ENCODE assay signal across 31 cellular contexts in the genomic region with DNA sequence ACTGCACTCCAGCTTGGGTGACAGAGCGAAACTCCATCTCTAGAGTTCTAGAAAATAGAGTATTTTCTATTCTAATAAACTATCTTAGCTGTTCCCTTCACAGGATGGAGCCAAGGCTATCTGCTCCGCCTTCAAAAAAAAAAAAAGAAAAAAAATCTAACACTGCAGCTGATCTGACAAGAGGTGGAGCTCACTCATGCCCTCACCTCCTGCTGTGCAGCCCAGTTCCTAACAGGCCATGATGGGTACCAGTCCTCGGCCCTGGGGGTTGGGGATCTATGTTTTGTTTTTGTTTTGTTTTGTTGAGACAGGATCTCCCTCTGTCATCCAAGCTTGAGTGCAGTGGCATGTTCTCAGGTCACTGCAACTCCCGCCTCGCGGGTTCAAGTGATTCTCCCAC. TPM values are rescaled to one million over a fixed set of nuclear protein-coding genes. Genes with fewer than 3 reads are reported as not detected.
"Had no signal": no experiment of that assay in that cellular context is flagged by ENCODE, and none has a peak within 500 bp of the region (broad histone marks: within the 10 kb centered on the region; RNA-seq: fewer than 3 reads in every experiment).

No MANE protein-coding gene starts in this region.

- DNase-seq: activated CD4-positive, alpha-beta memory T cell treated with anti-CD3 and anti-CD28 coated beads, Interleukin-2, amount 10 ng/mL, durations not matched to agents 7 days and 5 days; activated CD4-positive, alpha-beta T cell treated with anti-CD3 and anti-CD28 coated beads for 1 hour; activated CD4-positive, alpha-beta T cell treated with anti-CD3 and anti-CD28 coated beads for 48 hours; activated CD4-positive, CD25-positive, alpha-beta regulatory T cell; activated CD8-positive, alpha-beta memory T cell treated with anti-CD3 and anti-CD28 coated beads for 24 hours; activated CD8-positive, alpha-beta memory T cell treated with anti-CD3 and anti-CD28 coated beads, Interleukin-2, amount 10 ng/mL, durations not matched to agents 7 days and 5 days; activated CD8-positive, alpha-beta memory T cell treated with anti-CD3 and anti-CD28 coated beads, Interleukin-2, amount 50 U/mL, for 48 hours; activated effector memory CD4-positive, alpha-beta T cell treated with anti-CD3 and anti-CD28 coated beads, Interleukin-2, amount 50 U/mL, for 16 hours; activated naive CD4-positive, alpha-beta T cell treated with Interleukin-2 at 50 U/mL for 16 hours; activated naive CD8-positive, alpha-beta T cell treated with anti-CD3 and anti-CD28 coated beads, Interleukin-2, amount 10 ng/mL, durations not matched to agents 7 days and 5 days; activated T-cell treated with anti-CD3 and anti-CD28 coated beads, Interleukin-2, amount 50 U/mL, for 1 hour; activated T-cell treated with anti-CD3 and anti-CD28 coated beads, Interleukin-2, amount 50 U/mL, for 72 hours; amygdala; Kasumi-1; MM.1S; MV-4-11; NCI-H1092; NCI-H1436 treated with DMSO at 0.1 percent for 48 hours; NCI-H187 treated with DMSO at 0.1 percent for 48 hours; NCI-H2081; NCI-H345; NCI-H524 treated with DMSO at 0.1 percent for 48 hours; SHP77; SJCRH30 had no signal

- ATAC-seq: activated CD8-positive, alpha-beta memory T cell treated with anti-CD3 and anti-CD28 coated beads, Interleukin-2, amount 10 ng/mL, durations not matched to agents 7 days and 5 days; activated T-cell treated with anti-CD3 and anti-CD28 coated beads, Interleukin-2, amount 50 U/mL, for 72 hours; activated T-helper 17 cell treated with anti-CD3 and anti-CD28 coated beads, Interleukin-2, amount 50 U/mL, for 72 hours; Panc1 had no signal

- H3K9me3 Mint-ChIP-seq: activated CD4-positive, alpha-beta memory T cell treated with anti-CD3 and anti-CD28 coated beads, Interleukin-2, amount 10 ng/mL, durations not matched to agents 7 days and 5 days; activated naive CD4-positive, alpha-beta T cell treated with anti-CD3 and anti-CD28 coated beads, Interleukin-2, amount 50 U/mL, for 24 hours; activated naive CD8-positive, alpha-beta T cell treated with anti-CD3 and anti-CD28 coated beads, Interleukin-2, amount 10 ng/mL, durations not matched to agents 7 days and 5 days; activated T-cell treated with anti-CD3 and anti-CD28 coated beads, Interleukin-2, amount 50 U/mL, for 72 hours; activated T-helper 17 cell treated with anti-CD3 and anti-CD28 coated beads, Interleukin-2, amount 50 U/mL, for 72 hours; central memory CD8-positive, alpha-beta T cell had no signal

- H3K4me3 ChIP-seq: ascending aorta, cardiac muscle cell, SJCRH30, SK-N-MC had no signal

- H3K27ac Mint-ChIP-seq: activated CD4-positive, alpha-beta memory T cell treated with anti-CD3 and anti-CD28 coated beads, Interleukin-2, amount 10 ng/mL, durations not matched to agents 7 days and 5 days; activated CD8-positive, alpha-beta memory T cell treated with anti-CD3 and anti-CD28 coated beads, Interleukin-2, amount 10 ng/mL, durations not matched to agents 7 days and 5 days; activated naive CD4-positive, alpha-beta T cell treated with anti-CD3 and anti-CD28 coated beads, Interleukin-2, amount 50 U/mL, for 24 hours; activated naive CD8-positive, alpha-beta T cell treated with anti-CD3 and anti-CD28 coated beads, Interleukin-2, amount 10 ng/mL, durations not matched to agents 7 days and 5 days; activated T-cell treated with anti-CD3 and anti-CD28 coated beads, Interleukin-2, amount 50 U/mL, for 72 hours; activated T-helper 17 cell treated with anti-CD3 and anti-CD28 coated beads, Interleukin-2, amount 50 U/mL, for 72 hours had no signal

- H3K27ac ChIP-seq: ascending aorta, cardiac muscle cell, SJCRH30, SK-N-MC had no signal

- H3K27me3 ChIP-seq: ascending aorta, cardiac muscle cell, SJCRH30 had no signal

- H3K4me3 Mint-ChIP-seq: activated CD4-positive, alpha-beta memory T cell treated with anti-CD3 and anti-CD28 coated beads, Interleukin-2, amount 10 ng/mL, durations not matched to agents 7 days and 5 days; activated CD8-positive, alpha-beta memory T cell treated with anti-CD3 and anti-CD28 coated beads, Interleukin-2, amount 10 ng/mL, durations not matched to agents 7 days and 5 days; activated naive CD4-positive, alpha-beta T cell treated with anti-CD3 and anti-CD28 coated beads, Interleukin-2, amount 50 U/mL, for 24 hours; activated naive CD8-positive, alpha-beta T cell treated with anti-CD3 and anti-CD28 coated beads, Interleukin-2, amount 10 ng/mL, durations not matched to agents 7 days and 5 days; activated T-cell treated with anti-CD3 and anti-CD28 coated beads, Interleukin-2, amount 50 U/mL, for 72 hours; activated T-helper 17 cell treated with anti-CD3 and anti-CD28 coated beads, Interleukin-2, amount 50 U/mL, for 72 hours; central memory CD8-positive, alpha-beta T cell had no signal

- H3K27me3 Mint-ChIP-seq: activated CD4-positive, alpha-beta memory T cell treated with anti-CD3 and anti-CD28 coated beads, Interleukin-2, amount 10 ng/mL, durations not matched to agents 7 days and 5 days; activated CD8-positive, alpha-beta memory T cell treated with anti-CD3 and anti-CD28 coated beads, Interleukin-2, amount 10 ng/mL, durations not matched to agents 7 days and 5 days; activated naive CD4-positive, alpha-beta T cell treated with anti-CD3 and anti-CD28 coated beads, Interleukin-2, amount 50 U/mL, for 24 hours; activated naive CD8-positive, alpha-beta T cell treated with anti-CD3 and anti-CD28 coated beads, Interleukin-2, amount 10 ng/mL, durations not matched to agents 7 days and 5 days; activated T-helper 17 cell treated with anti-CD3 and anti-CD28 coated beads, Interleukin-2, amount 50 U/mL, for 72 hours; central memory CD8-positive, alpha-beta T cell had no signal

- H3K4me1 ChIP-seq: SJCRH30 had no signal

RNA-seq across cellular contexts. Expression of gene WDSUB1, which starts 3.0 kb away (rescaled TPM):
- total RNA-seq: ascending aorta had no signal
